10 cellular contexts compared by ENCODE assay signal in genomic region chr14:61420326-61420725, GRCh38.
DNase-seq lines count a peak whose midpoint lies in the region; ATAC-seq, FAIRE-seq and TF ChIP-seq lines count a peak whose summit lies in the region.
"Had no signal": no experiment of that assay in that cellular context is flagged by ENCODE, and none has a peak within 500 bp of the region (broad histone marks: within the 10 kb centered on the region; RNA-seq: fewer than 3 reads in every experiment).

No MANE protein-coding gene starts in this region.

- H3K9me3 Mint-ChIP-seq in WTC11: peaks cover 13% of the 10 kb centered on the region

- H3K4me1 Mint-ChIP-seq in WTC11: peaks cover 11% of the 10 kb centered on the region

- H3K27me3 ChIP-seq in endothelial cell of umbilical vein (ENCODE audit: control insufficient read depth in 2 of 2, insufficient read depth in 2 of 2, low read length in 2 of 2): no peaks in the 10 kb centered on the region
- H3K27me3 ChIP-seq in pancreas: no peaks in the 10 kb centered on the region

- H3K27ac Mint-ChIP-seq in WTC11: peak overlapping the region; percentile 33; the same call in 1 of the 2 replicates

- H3K36me3 ChIP-seq in endothelial cell of umbilical vein (ENCODE audit: control insufficient read depth in 2 of 2, extremely low read depth in 1 of 2, insufficient read depth in 2 of 2, low read length in 2 of 2) (no peaks in the 10 kb centered on the region), pancreas (no peaks in the 10 kb centered on the region)

- TF ChIP-seq POLR2A in endothelial cell of umbilical vein (IDR thresholded peaks at IDR 0.05; ENCODE audit: low read depth, low read length): no peak

- FAIRE-seq in endothelial cell of umbilical vein (lab: Jason Lieb, UNC) (peak; percentile 72), pancreas (lab: Jason Lieb, UNC) (no peak)
- FAIRE-seq: islet of Langerhans had no signal

- DNase-seq in Jurkat, Clone E6-1 (ENCODE audit: low read depth, low spot score): peak; percentile 54
- DNase-seq in WTC11 (ENCODE audit: low spot score): no peak
- DNase-seq in endothelial cell of umbilical vein (ENCODE audit: low read depth, low spot score): peak; percentile 43
- DNase-seq in stimulated activated CD4-positive, alpha-beta T cell treated with anti-CD3 and anti-CD28 coated beads, Interleukin-4, amount 100 ng/mL, for 1 hour: peak; percentile 17
- no peak for DNase-seq in cerebellum (ENCODE audit: low spot score)
- no peak for DNase-seq in pancreas
- no peak for DNase-seq in inferior parietal cortex (ENCODE audit: extremely low spot score)
- DNase-seq: amniotic stem cell, NCI-H774 had no signal

- TF ChIP-seq CTCF in WTC11 (IDR thresholded peaks at IDR 0.05): no peak
- TF ChIP-seq CTCF in endothelial cell of umbilical vein (IDR thresholded peaks at IDR 0.05; ENCODE audit: extremely low read depth in 1 of 2, insufficient read depth in 1 of 2, low read depth in 1 of 2, low read length in 2 of 2): no peak
- no peak for TF ChIP-seq CTCF in pancreas (IDR thresholded peaks at IDR 0.05)

- H3K27ac ChIP-seq in endothelial cell of umbilical vein (ENCODE audit: insufficient read depth, low read depth, low read length) (no peak overlapping the region), pancreas (no peak overlapping the region)

- ATAC-seq in WTC11 (peak; percentile 71), pancreas (no peak)

- H3K9me3 ChIP-seq in endothelial cell of umbilical vein (replicated peaks; ENCODE audit: control insufficient read depth, insufficient read depth, low read length): no peaks in the 10 kb centered on the region
- no peaks in the 10 kb centered on the region for H3K9me3 ChIP-seq in pancreas

- H3K36me3 Mint-ChIP-seq in WTC11: peaks cover 9% of the 10 kb centered on the region

- no peak overlapping the region for H3K4me2 ChIP-seq in endothelial cell of umbilical vein (ENCODE audit: insufficient read depth, low read length)

- no peaks in the 10 kb centered on the region for H3K9me1 ChIP-seq in endothelial cell of umbilical vein (replicated peaks; ENCODE audit: control insufficient read depth, extremely low read depth, insufficient read depth, low read length)

- no peak overlapping the region for H2AFZ ChIP-seq in endothelial cell of umbilical vein (ENCODE audit: low read depth, low read length)

- intact Hi-C loops in endothelial cell of umbilical vein (cut with micrococcal nuclease) (loop anchor here (1.0 kb wide), 1 partner anchor 36 kb away; no protein-coding TSS in a partner anchor), pancreas (cut with DNase I) (no loop called here)

- H3K4me3 Mint-ChIP-seq in WTC11: no peak overlapping the region

- H3K9ac ChIP-seq in endothelial cell of umbilical vein (replicated peaks; ENCODE audit: extremely low read depth, insufficient read depth, low read length): no peak overlapping the region

- H3K79me2 ChIP-seq in endothelial cell of umbilical vein (ENCODE audit: control insufficient read depth, insufficient read depth, low read length): peaks cover 66% of the 10 kb centered on the region

- no peaks in the 10 kb centered on the region for H4K20me1 ChIP-seq in endothelial cell of umbilical vein (replicated peaks; ENCODE audit: control insufficient read depth, extremely low read depth, insufficient read depth, low read length)

- BruUV-seq in endothelial cell of umbilical vein (replicated peaks; lab: Mats Ljungman, UMichigan): no TSS peak

- H3K27me3 Mint-ChIP-seq in WTC11 (ENCODE audit: low read depth): no peaks in the 10 kb centered on the region

- 81 to 85% methylated on average over 4 of the region's 4 CpGs for WGBS in pancreas, 2 donors

- H3K4me3 ChIP-seq in Jurkat, Clone E6-1 (ENCODE audit: low read length): no peak overlapping the region
- no peak overlapping the region for H3K4me3 ChIP-seq in endothelial cell of umbilical vein (replicated peaks in 1 of 3; ENCODE audit: insufficient read depth in 1 of 3, low read depth in 1 of 3, low read length in 3 of 3)
- H3K4me3 ChIP-seq in pancreas: no peak overlapping the region

- dilution Hi-C loops in endothelial cell of umbilical vein (cut with MboI; ENCODE audit: extremely low pct_ligation_motif_present, low sequenced_read_pairs): no loop called here

- POLR2A ChIA-PET in WTC11 (lab: Charles Lee): no interaction called here
- POLR2A ChIA-PET in endothelial cell of umbilical vein (lab: Charles Lee): no interaction called here

- CTCF ChIA-PET in WTC11 (lab: Charles Lee): interaction anchor here (0.9 kb wide), 1 partner anchor 8 kb away, joined by 5 read pairs; no protein-coding TSS in a partner anchor
- CTCF ChIA-PET in endothelial cell of umbilical vein (lab: Charles Lee): interaction anchor here (0.7 to 3.5 kb wide), 8 partner anchors 9 to 112 kb away, joined by 3 to 21 read pairs (median 4); partner anchors contain the start of gene PRKCH

- H3K4me1 ChIP-seq in endothelial cell of umbilical vein (ENCODE audit: control insufficient read depth, extremely low read depth, insufficient read depth, low read length) (peaks cover 46% of the 10 kb centered on the region), pancreas (no peaks in the 10 kb centered on the region)

TF ChIP-seq in WTC11, 78 proteins besides CTCF, POLR2A, EP300 and RAD21:
- TF ChIP-seq IRF1 (CRISPR knock-in tag; IDR thresholded peaks at IDR 0.05): no peak
- no peak for TF ChIP-seq NFYB (CRISPR knock-in tag; conservative IDR thresholded peaks at IDR 0.05; ENCODE audit: low read depth)
- TF ChIP-seq CDX4 (CRISPR knock-in tag; IDR thresholded peaks at IDR 0.05; ENCODE audit: borderline replicate concordance): no peak
- no peak for TF ChIP-seq SOX15 (CRISPR knock-in tag; IDR thresholded peaks at IDR 0.05)
- no peak for TF ChIP-seq ATF1 (CRISPR knock-in tag; IDR thresholded peaks at IDR 0.05)
- no peak for TF ChIP-seq PRRX2 (CRISPR knock-in tag; IDR thresholded peaks at IDR 0.05)
- no peak for TF ChIP-seq CREM (CRISPR knock-in tag; IDR thresholded peaks at IDR 0.05)
- TF ChIP-seq TP53 (CRISPR knock-in tag; IDR thresholded peaks at IDR 0.05): no peak

TF ChIP-seq in endothelial cell of umbilical vein, 7 proteins besides CTCF, POLR2A, EP300 and RAD21:
- TF ChIP-seq EZH2 (IDR thresholded peaks at IDR 0.05; ENCODE audit: borderline replicate concordance, low read depth, low read length, severe bottlenecking) (no peak), FOS (IDR thresholded peaks at IDR 0.05; ENCODE audit: borderline replicate concordance, insufficient read depth, low read length) (peak; percentile 15)
TF ChIP-seq in endothelial cell of umbilical vein: peak in this region for 1.

Comparison
In these comparisons a context has a peak if more than half of its experiments do, and no peak if none do; other contexts are left out.
1. DNase-seq: peak in Jurkat, Clone E6-1 (single experiment), endothelial cell of umbilical vein (single experiment) and stimulated activated CD4-positive, alpha-beta T cell treated with anti-CD3 and anti-CD28 coated beads, Interleukin-4, amount 100 ng/mL, for 1 hour (single experiment); none in WTC11 (single experiment), cerebellum (single experiment), pancreas (0 of 6) and inferior parietal cortex (single experiment).